In the genomic region with DNA sequence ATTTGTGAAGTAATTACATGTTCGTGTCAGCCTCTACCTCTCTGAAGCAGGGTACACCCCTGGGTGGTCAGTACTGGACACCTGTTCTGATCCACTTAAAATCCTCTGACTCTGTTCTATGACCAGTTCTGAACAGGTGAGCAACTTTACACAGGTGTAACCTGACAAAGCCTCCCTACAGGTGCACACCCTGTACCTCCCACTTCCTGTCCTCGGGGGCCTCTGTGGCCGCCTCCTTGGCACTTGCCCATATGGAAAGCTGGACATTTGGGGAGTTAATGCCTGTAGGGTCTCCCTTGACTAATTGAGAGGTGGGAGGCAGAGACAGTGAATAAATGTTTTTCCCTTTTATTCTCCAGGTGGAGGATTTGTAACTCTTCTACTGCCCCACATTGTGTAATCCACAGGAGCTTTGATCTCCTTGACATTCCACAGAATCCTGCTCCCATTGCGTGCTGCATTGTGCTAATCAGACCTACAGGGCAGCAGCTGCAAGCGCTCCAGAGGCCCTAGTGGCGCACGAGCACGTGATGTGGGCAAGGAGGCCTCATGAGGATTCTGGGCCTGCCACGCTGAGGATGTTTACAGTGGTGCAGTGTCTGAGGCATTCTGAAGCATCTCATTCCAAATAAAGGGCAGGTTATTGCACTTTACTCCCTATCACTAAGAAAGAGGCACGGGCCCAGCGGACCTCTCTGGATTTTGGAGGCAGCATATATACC, we compare ENCODE assay signal across 10 cellular contexts. TPM values are rescaled to one million over a fixed set of nuclear protein-coding genes. Genes with fewer than 3 reads are reported as not detected.
DNase-seq lines count a peak whose midpoint lies in the region; ATAC-seq and TF ChIP-seq lines count a peak whose summit lies in the region.
"Had no signal": no experiment of that assay in that cellular context is flagged by ENCODE, and none has a peak within 500 bp of the region (broad histone marks: within the 10 kb centered on the region; RNA-seq: fewer than 3 reads in every experiment).

No MANE protein-coding gene starts in this region.

- DNase-seq in LHCN-M2 (ENCODE audit: low read depth) (peak; percentile 61), NCI-H748 treated with DMSO at 0.1 percent for 48 hours (lab: John Stamatoyannopoulos, UW) (peak; percentile 10), head of caudate nucleus (peak in 25 of 42 donors; percentile 12 to 68 (median 43)), retinal pigment epithelial cell (ENCODE audit: low read depth) (peak; percentile 46), KBM-7 (no peak), erythroblast (lab: John Stamatoyannopoulos, UW) (no peak)
- no peak for DNase-seq in stimulated activated CD4-positive, alpha-beta T cell treated with anti-CD3 and anti-CD28 coated beads, Interleukin-4, amount 100 ng/mL, for 1 hour
- DNase-seq: GDM1 had no signal

- ATAC-seq in GM18909 (IDR thresholded peaks at IDR 0.05; ENCODE audit: poor library complexity, unreplicated experiment): no peak

- in situ Hi-C loops in KBM-7 (cut with MboI; ENCODE audit: low pct_unique_long_range_greater_than_20kb, low sequenced_read_pairs): loop anchor here (25.0 kb wide), 1 partner anchor 339 kb away; the partner anchor contains the start of gene NEK9

- peak; percentile 18 for TF ChIP-seq CTCF in retinal pigment epithelial cell (conservative IDR thresholded peaks at IDR 0.05; ENCODE audit: low read depth, low read length)

- no peak overlapping the region for H3K4me3 ChIP-seq in retinal pigment epithelial cell (ENCODE audit: low read length)
- H3K4me3 ChIP-seq: esophagus muscularis mucosa had no signal

- intact Hi-C loops in head of caudate nucleus (cut with DNase I): no loop called here

- TF ChIP-seq POLR2A in erythroblast (IDR thresholded peaks at IDR 0.05; ENCODE audit: low read length): no peak

RNA-seq across cellular contexts. Expression of gene BATF, which starts 45.8 kb away (rescaled TPM):
- not detected in 2 replicates for total RNA-seq in LHCN-M2 (2014; rRNA removed)
- polyA plus RNA-seq in LHCN-M2 (2012): not detected

RNA-seq across cellular contexts. Expression of gene JDP2, which starts 48.6 kb away (rescaled TPM):
- total RNA-seq in LHCN-M2 (2014; rRNA removed): 28.5 and 31.5 TPM in 2 replicates
- polyA plus RNA-seq in LHCN-M2 (2012): 41.2 TPM

Comparison
In these comparisons a context has a peak if more than half of its experiments do, and no peak if none do; other contexts are left out.
1. DNase-seq: peak in LHCN-M2 (single experiment), NCI-H748 treated with DMSO at 0.1 percent for 48 hours (single experiment), head of caudate nucleus (25 of 42) and retinal pigment epithelial cell (single experiment); none in KBM-7 (single experiment), erythroblast (0 of 2) and stimulated activated CD4-positive, alpha-beta T cell treated with anti-CD3 and anti-CD28 coated beads, Interleukin-4, amount 100 ng/mL, for 1 hour (single experiment).